2 cellular contexts compared by ENCODE assay signal in genomic region chr15:71218272-71218805, GRCh38.
A peak's percentile ranks its signal among the peaks of the same experiment; 100 is the strongest.
TF ChIP-seq lines count a peak whose summit lies in the region.

No MANE protein-coding gene starts in this region.

TF ChIP-seq in liver, 16 proteins besides CTCF, POLR2A, EP300 and RAD21:
- peak; percentile 53 for TF ChIP-seq MAX (IDR thresholded peaks at IDR 0.05)
- TF ChIP-seq HNF4A (conservative IDR thresholded peaks at IDR 0.05): peak in 1 of 2 donors; percentile 21
- peak; percentile 14 for TF ChIP-seq YY1 (IDR thresholded peaks at IDR 0.05)
- TF ChIP-seq TAF1 (conservative IDR thresholded peaks at IDR 0.05): no peak
- peak in 1 of 2 donors; percentile 14 for TF ChIP-seq RXRA (IDR thresholded peaks at IDR 0.05)
- TF ChIP-seq FOXA1 (IDR thresholded peaks at IDR 0.05): no peak
TF ChIP-seq in liver: peak in this region for 4.

TF ChIP-seq in HepG2, 621 proteins besides CTCF, POLR2A, EP300 and RAD21 (continued from another document):
- TF ChIP-seq ZNF512 (CRISPR knock-in tag; IDR thresholded peaks at IDR 0.05): no peak
- TF ChIP-seq ZNF557 (CRISPR knock-in tag; IDR thresholded peaks at IDR 0.05): no peak
- no peak for TF ChIP-seq ZNF740 (CRISPR knock-in tag; IDR thresholded peaks at IDR 0.05)
- TF ChIP-seq AKNA (CRISPR knock-in tag; IDR thresholded peaks at IDR 0.05; ENCODE audit: borderline replicate concordance): no peak
- TF ChIP-seq KIAA2018 (CRISPR knock-in tag; IDR thresholded peaks at IDR 0.05; ENCODE audit: borderline replicate concordance): no peak
- no peak for TF ChIP-seq SP2 (CRISPR knock-in tag; IDR thresholded peaks at IDR 0.05)
- no peak for TF ChIP-seq PATZ1 (CRISPR knock-in tag; IDR thresholded peaks at IDR 0.05)
- TF ChIP-seq ZXDC (CRISPR knock-in tag; IDR thresholded peaks at IDR 0.05): no peak
- no peak for TF ChIP-seq DBP (CRISPR knock-in tag; IDR thresholded peaks at IDR 0.05; ENCODE audit: not compliant biosample characterization)
- TF ChIP-seq KDM2A (CRISPR knock-in tag; IDR thresholded peaks at IDR 0.05; ENCODE audit: borderline replicate concordance, low read depth): no peak
- no peak for TF ChIP-seq PRDM4 (CRISPR knock-in tag; IDR thresholded peaks at IDR 0.05; ENCODE audit: borderline replicate concordance)
TF ChIP-seq in HepG2: peak in this region for 0.
